ENCODE assay signal across 8 cellular contexts in genomic region chr17:410674-411401, GRCh38. TPM values are rescaled to one million over a fixed set of nuclear protein-coding genes. Genes with fewer than 3 reads are reported as not detected.
A peak's percentile ranks its signal among the peaks of the same experiment; 100 is the strongest.
DNase-seq lines count a peak whose midpoint lies in the region; ATAC-seq, FAIRE-seq and TF ChIP-seq lines count a peak whose summit lies in the region.

No MANE protein-coding gene starts in this region.

- H3K36me3 ChIP-seq in pancreas = peaks cover 0 to 7% (median 0%) of the 10 kb centered on the region in 3 donors

- intact Hi-C loops in pancreas (cut with DNase I) = loop anchor here in 1 of 3 donors (5.0 kb wide), 1 partner anchor 291 kb away; no protein-coding TSS in a partner anchor

- TF ChIP-seq CTCF in foreskin fibroblast (IDR thresholded peaks at IDR 0.05; ENCODE audit: low read depth, low read length) (no peak), pancreas (IDR thresholded peaks at IDR 0.05) (no peak)

- DNase-seq in NCI-H1436 (lab: John Stamatoyannopoulos, UW) (peak; percentile 21), NCI-H1436 treated with DMSO at 0.1 percent for 48 hours (lab: John Stamatoyannopoulos, UW) (no peak), NCI-H524 treated with DMSO at 0.1 percent for 48 hours (lab: John Stamatoyannopoulos, UW) (peak; percentile 10), foreskin fibroblast (peak in 1 of 2 donors; percentile 56), pancreas (peak in 2 of 6 donors; percentile 27 to 53), hippocampal formation (lab: John Stamatoyannopoulos, UW) (no peak)
- peak; percentile 52 for DNase-seq in activated effector memory CD4-positive, alpha-beta T cell treated with Interleukin-2 at 50 U/mL for 16 hours

- no peaks in the 10 kb centered on the region for H3K27me3 ChIP-seq in pancreas

- H3K9me3 ChIP-seq in pancreas = no peaks in the 10 kb centered on the region

- H3K4me3 ChIP-seq in foreskin fibroblast (ENCODE audit: low read depth in 1 of 2, low read length in 2 of 2) (peak overlapping the region; percentile 92 to 93), pancreas (peak overlapping the region; percentile 63 to 93 (median 80))

- H3K4me1 ChIP-seq in pancreas = peaks cover 0 to 13% (median 7%) of the 10 kb centered on the region in 3 donors

- ATAC-seq in pancreas (peak in 2 of 4 donors; percentile 1), HG03378 (IDR thresholded peaks at IDR 0.05; ENCODE audit: unreplicated experiment) (no peak)

- peak overlapping the region; percentile 33 to 64 (median 42) for H3K27ac ChIP-seq in pancreas

- FAIRE-seq in pancreas (lab: Jason Lieb, UNC) = no peak

- 20 to 35% methylated on average over 19 to 20 of the region's 20 CpGs for WGBS in pancreas, 2 donors

RNA-seq across cellular contexts. Expression of gene RFLNB, which starts 34.9 kb away (rescaled TPM):
- total RNA-seq in pancreas = 1 to 10 TPM; 2.4 to 4.1 (median 2.7) TPM
- polyA plus RNA-seq in pancreas = 1 to 10 TPM; 2.9 to 3.0 TPM

RNA-seq across cellular contexts. Expression of gene RPH3AL, which starts 58.2 kb away (rescaled TPM):
- total RNA-seq in pancreas = 10 to 100 TPM; 45.1 to 89.1 (median 61.7) TPM
- polyA plus RNA-seq in pancreas = 10 to 100 TPM; 43.4 to 46.5 TPM

Comparison
In these comparisons a context has a peak if more than half of its experiments do, and no peak if none do; other contexts are left out.
1. DNase-seq: peak in NCI-H1436 (single experiment), NCI-H524 treated with DMSO at 0.1 percent for 48 hours (single experiment) and activated effector memory CD4-positive, alpha-beta T cell treated with Interleukin-2 at 50 U/mL for 16 hours (single experiment); none in NCI-H1436 treated with DMSO at 0.1 percent for 48 hours (single experiment) and hippocampal formation (0 of 2).